In the genomic region with DNA sequence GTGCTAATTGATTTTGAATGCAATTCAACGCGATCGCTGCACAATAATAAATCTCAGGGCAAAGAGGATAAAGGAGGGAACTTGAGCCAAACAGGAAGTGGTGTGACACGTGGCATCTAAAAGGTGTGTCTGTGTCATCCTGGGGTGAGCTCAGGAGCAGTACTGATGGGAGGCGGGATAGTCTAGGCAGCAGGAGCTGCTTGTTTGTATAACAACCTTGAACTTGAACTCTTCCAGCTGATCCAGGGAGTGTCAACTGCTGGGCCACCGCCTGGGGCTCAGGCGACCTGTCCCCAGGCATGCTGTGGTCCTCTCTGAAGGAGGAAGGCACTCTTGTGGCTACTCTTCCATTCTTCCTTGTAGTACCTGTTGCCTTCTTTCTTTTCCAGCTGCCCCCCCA, we compare ENCODE assay signal across 1 cellular context.
TF ChIP-seq lines count a peak whose summit lies in the region.

No MANE protein-coding gene starts in this region.

TF ChIP-seq in HepG2, 621 proteins besides CTCF, POLR2A, EP300 and RAD21:
- TF ChIP-seq RARA (CRISPR knock-in tag; IDR thresholded peaks at IDR 0.05): peak; percentile 29; the same call in 1 of the 2 replicates
- TF ChIP-seq, protein P1, sequence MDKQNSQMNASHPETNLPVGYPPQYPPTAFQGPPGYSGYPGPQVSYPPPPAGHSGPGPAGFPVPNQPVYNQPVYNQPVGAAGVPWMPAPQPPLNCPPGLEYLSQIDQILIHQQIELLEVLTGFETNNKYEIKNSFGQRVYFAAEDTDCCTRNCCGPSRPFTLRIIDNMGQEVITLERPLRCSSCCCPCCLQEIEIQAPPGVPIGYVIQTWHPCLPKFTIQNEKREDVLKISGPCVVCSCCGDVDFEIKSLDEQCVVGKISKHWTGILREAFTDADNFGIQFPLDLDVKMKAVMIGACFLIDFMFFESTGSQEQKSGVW (CRISPR knock-in tag; IDR thresholded peaks at IDR 0.05; ENCODE audit: borderline replicate concordance): no peak
- TF ChIP-seq, protein P2, sequence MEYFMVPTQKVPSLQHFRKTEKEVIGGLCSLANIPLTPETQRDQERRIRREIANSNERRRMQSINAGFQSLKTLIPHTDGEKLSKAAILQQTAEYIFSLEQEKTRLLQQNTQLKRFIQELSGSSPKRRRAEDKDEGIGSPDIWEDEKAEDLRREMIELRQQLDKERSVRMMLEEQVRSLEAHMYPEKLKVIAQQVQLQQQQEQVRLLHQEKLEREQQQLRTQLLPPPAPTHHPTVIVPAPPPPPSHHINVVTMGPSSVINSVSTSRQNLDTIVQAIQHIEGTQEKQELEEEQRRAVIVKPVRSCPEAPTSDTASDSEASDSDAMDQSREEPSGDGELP (IDR thresholded peaks at IDR 0.05; ENCODE audit: borderline replicate concordance, low read depth): peak; percentile 52; the same call in 1 of the 2 replicates
